ENCODE assay signal across 23 cellular contexts in genomic region chr12:12859690-12860089, GRCh38. TPM values are rescaled to one million over a fixed set of nuclear protein-coding genes. Genes with fewer than 3 reads are reported as not detected.
DNase-seq lines count a peak whose midpoint lies in the region; ATAC-seq, FAIRE-seq and TF ChIP-seq lines count a peak whose summit lies in the region.
"Had no signal": no experiment of that assay in that cellular context is flagged by ENCODE, and none has a peak within 500 bp of the region (broad histone marks: within the 10 kb centered on the region; RNA-seq: fewer than 3 reads in every experiment).

No MANE protein-coding gene starts in this region.

- in situ Hi-C loops in brain microvascular endothelial cell (cut with HindIII; ENCODE audit: low pct_ligation_motif_present, low sequenced_read_pairs): no loop called here

- no peaks in the 10 kb centered on the region for H3K27me3 Mint-ChIP-seq in activated CD4-positive, alpha-beta memory T cell treated with anti-CD3 and anti-CD28 coated beads for 36 hours
- no peaks in the 10 kb centered on the region for H3K27me3 Mint-ChIP-seq in activated CD8-positive, alpha-beta memory T cell treated with anti-CD3 and anti-CD28 coated beads, Interleukin-2, amount 10 ng/mL, durations not matched to agents 7 days and 5 days
- H3K27me3 Mint-ChIP-seq: activated CD4-positive, alpha-beta T cell treated with anti-CD3 and anti-CD28 coated beads for 36 hours had no signal

- H3K36me3 ChIP-seq in HEK293 (ENCODE audit: control insufficient read depth in 2 of 2, insufficient read depth in 1 of 2, low read length in 2 of 2): no peaks in the 10 kb centered on the region; a peak in 1 of 3 replicates
- H3K36me3 ChIP-seq in brain microvascular endothelial cell (replicated peaks): no peaks in the 10 kb centered on the region
- H3K36me3 ChIP-seq: heart right ventricle, right lobe of liver, transverse colon had no signal

- CTCF ChIA-PET in A549 (lab: Yijun Ruan, JAX) (interaction anchor here (0.6 to 1.8 kb wide), 4 partner anchors 23 to 524 kb away, joined by 3 to 5 read pairs (median 3); partner anchors contain the start of gene GPRC5A), HEK293 (lab: Yijun Ruan, JAX) (no interaction called here)
- CTCF ChIA-PET in activated CD4-positive, alpha-beta memory T cell treated with anti-CD3 and anti-CD28 coated beads for 36 hours (lab: Charles Lee): no interaction called here
- CTCF ChIA-PET in activated CD8-positive, alpha-beta memory T cell treated with anti-CD3 and anti-CD28 coated beads, Interleukin-2, amount 10 ng/mL, durations not matched to agents 7 days and 5 days (lab: Charles Lee): interaction anchor here (1.0 kb wide), 1 partner anchor 23 kb away, joined by 4 read pairs; no protein-coding TSS in a partner anchor

- H3K9me3 Mint-ChIP-seq in activated CD4-positive, alpha-beta memory T cell treated with anti-CD3 and anti-CD28 coated beads for 36 hours: no peaks in the 10 kb centered on the region
- H3K9me3 Mint-ChIP-seq in activated CD8-positive, alpha-beta memory T cell treated with anti-CD3 and anti-CD28 coated beads, Interleukin-2, amount 10 ng/mL, durations not matched to agents 7 days and 5 days (ENCODE audit: low read depth): no peaks in the 10 kb centered on the region
- H3K9me3 Mint-ChIP-seq: CD8-positive, alpha-beta T cell had no signal

- H3K9me3 ChIP-seq in A549 (no peaks in the 10 kb centered on the region), HEK293 (ENCODE audit: control insufficient read depth, insufficient read depth, low read depth, low read length) (no peaks in the 10 kb centered on the region)
- H3K9me3 ChIP-seq: heart right ventricle, right lobe of liver, transverse colon had no signal

- WGBS in A549 (ENCODE audit: missing lambda C conversion rate): 0% methylated on average over 1 of the region's 1 CpG

- no peak overlapping the region for H3K27ac Mint-ChIP-seq in activated CD4-positive, alpha-beta memory T cell treated with anti-CD3 and anti-CD28 coated beads for 36 hours
- H3K27ac Mint-ChIP-seq in activated CD8-positive, alpha-beta memory T cell treated with anti-CD3 and anti-CD28 coated beads, Interleukin-2, amount 10 ng/mL, durations not matched to agents 7 days and 5 days: no peak overlapping the region
- H3K27ac Mint-ChIP-seq: activated CD4-positive, alpha-beta T cell treated with anti-CD3 and anti-CD28 coated beads for 36 hours; CD8-positive, alpha-beta T cell had no signal

- no peak overlapping the region for H3K4me3 ChIP-seq in A549
- no peak overlapping the region for H3K4me3 ChIP-seq in HEK293 (ENCODE audit: low read depth, low read length)
- H3K4me3 ChIP-seq in brain microvascular endothelial cell (ENCODE audit: low read depth, low read length): no peak overlapping the region
- H3K4me3 ChIP-seq: heart right ventricle, PC-9, right lobe of liver, transverse colon had no signal

- no peak for TF ChIP-seq RAD21 in A549 (conservative IDR thresholded peaks at IDR 0.05 in 1 of 2, IDR thresholded peaks at IDR 0.05 in 1 of 2)

- peak in 1 of 2 experiments; percentile 47 for DNase-seq in A549 (ENCODE audit: low read depth in 1 of 2, low spot score in 1 of 2)
- peak; percentile 49 for DNase-seq in NCI-H345 treated with DMSO at 0.1 percent for 48 hours (lab: John Stamatoyannopoulos, UW; ENCODE audit: unreplicated experiment)
- peak; percentile 32 for DNase-seq in brain microvascular endothelial cell
- no peak for DNase-seq in activated CD4-positive, alpha-beta memory T cell treated with anti-CD3 and anti-CD28 coated beads for 36 hours
- no peak for DNase-seq in superior temporal gyrus (ENCODE audit: extremely low spot score)
- DNase-seq in GM19238 (ENCODE audit: insufficient read length, low spot score): no peak
- no peak for DNase-seq in activated CD8-positive, alpha-beta memory T cell treated with anti-CD3 and anti-CD28 coated beads, Interleukin-2, amount 10 ng/mL, durations not matched to agents 7 days and 5 days
- DNase-seq: activated CD4-positive, alpha-beta T cell treated with anti-CD3 and anti-CD28 coated beads for 36 hours; activated effector memory CD4-positive, alpha-beta T cell treated with Interleukin-2 at 50 U/mL for 16 hours; amniotic stem cell; CD8-positive, alpha-beta T cell; cerebellar nuclear complex; effector memory CD4-positive, alpha-beta T cell; GDM1; heart right ventricle; Karpas-422; NCI-H146; NCI-H510A; PC-9; right lobe of liver; stimulated activated naive CD8-positive, alpha-beta T cell treated with anti-CD3 and anti-CD28 coated beads, Interleukin-15, Interleukin-2, amounts not matched to agents 100 U/mL and 50 U/mL, for 24 hours; transverse colon had no signal

- H3K27ac ChIP-seq in A549 (peak overlapping the region; percentile 41 to 67; a peak in 4 of 6 replicates), HEK293 (ENCODE audit: extremely low read depth, low read depth, low read length) (no peak overlapping the region), brain microvascular endothelial cell (no peak overlapping the region)
- H3K27ac ChIP-seq: heart right ventricle, PC-9, right lobe of liver, transverse colon had no signal

- peak overlapping the region; percentile 24 for H3K4me2 ChIP-seq in A549
- H3K4me2 ChIP-seq: PC-9 had no signal

- no peak for FAIRE-seq in A549 (lab: Jason Lieb, UNC)

- TF ChIP-seq EP300 in A549 (IDR thresholded peaks at IDR 0.05): peak in 1 of 2 experiments; percentile 14; a peak in 1 of 5 replicates

- no peaks in the 10 kb centered on the region for H3K4me1 Mint-ChIP-seq in activated CD4-positive, alpha-beta memory T cell treated with anti-CD3 and anti-CD28 coated beads for 36 hours (ENCODE audit: low read depth)
- no peaks in the 10 kb centered on the region for H3K4me1 Mint-ChIP-seq in activated CD8-positive, alpha-beta memory T cell treated with anti-CD3 and anti-CD28 coated beads, Interleukin-2, amount 10 ng/mL, durations not matched to agents 7 days and 5 days
- H3K4me1 Mint-ChIP-seq: activated CD4-positive, alpha-beta T cell treated with anti-CD3 and anti-CD28 coated beads for 36 hours had no signal

- intact Hi-C loops in activated CD4-positive, alpha-beta memory T cell treated with anti-CD3 and anti-CD28 coated beads for 36 hours (cut with micrococcal nuclease): no loop called here

- H3K4me3 Mint-ChIP-seq in activated CD4-positive, alpha-beta memory T cell treated with anti-CD3 and anti-CD28 coated beads for 36 hours: no peak overlapping the region
- no peak overlapping the region for H3K4me3 Mint-ChIP-seq in activated CD8-positive, alpha-beta memory T cell treated with anti-CD3 and anti-CD28 coated beads, Interleukin-2, amount 10 ng/mL, durations not matched to agents 7 days and 5 days
- H3K4me3 Mint-ChIP-seq: activated CD4-positive, alpha-beta T cell treated with anti-CD3 and anti-CD28 coated beads for 36 hours; CD8-positive, alpha-beta T cell had no signal

- peak in 1 of 2 experiments; percentile 77; a peak in 3 of 6 replicates for ATAC-seq in A549
- ATAC-seq in activated CD8-positive, alpha-beta memory T cell treated with anti-CD3 and anti-CD28 coated beads, Interleukin-2, amount 10 ng/mL, durations not matched to agents 7 days and 5 days: no peak
- ATAC-seq: activated CD4-positive, alpha-beta T cell treated with anti-CD3 and anti-CD28 coated beads for 36 hours; CD8-positive, alpha-beta T cell; heart right ventricle; right lobe of liver; stimulated activated naive CD8-positive, alpha-beta T cell treated with anti-CD3 and anti-CD28 coated beads, Interleukin-15, Interleukin-2, amounts not matched to agents 100 U/mL and 50 U/mL, for 24 hours had no signal

- no peaks in the 10 kb centered on the region for H3K27me3 ChIP-seq in brain microvascular endothelial cell (replicated peaks)
- H3K27me3 ChIP-seq: heart right ventricle, right lobe of liver, transverse colon had no signal

- POLR2A ChIA-PET in A549 (lab: Yijun Ruan, JAX) (no interaction called here), HEK293 (lab: Yijun Ruan, JAX) (no interaction called here)
- POLR2A ChIA-PET in activated CD4-positive, alpha-beta memory T cell treated with anti-CD3 and anti-CD28 coated beads for 36 hours (lab: Charles Lee): no interaction called here

- H3K4me1 ChIP-seq in A549 (peaks cover 13% of the 10 kb centered on the region), HEK293 (ENCODE audit: control insufficient read depth, insufficient read depth, low read length) (peaks cover 4% of the 10 kb centered on the region; the same call in 1 of the 2 replicates)
- H3K4me1 ChIP-seq: heart right ventricle, right lobe of liver, transverse colon had no signal

- TF ChIP-seq POLR2A in A549 (IDR thresholded peaks at IDR 0.05; ENCODE audit: low read length): no peak

- TF ChIP-seq CTCF in A549 (IDR thresholded peaks at IDR 0.05) (no peak), HEK293 (tag by site-specific recombination; IDR thresholded peaks at IDR 0.05) (no peak), brain microvascular endothelial cell (IDR thresholded peaks at IDR 0.05; ENCODE audit: low read depth, low read length, missing control alignments) (no peak)

- H3K36me3 Mint-ChIP-seq in activated CD4-positive, alpha-beta memory T cell treated with anti-CD3 and anti-CD28 coated beads for 36 hours: peaks cover 5% of the 10 kb centered on the region
- H3K36me3 Mint-ChIP-seq in activated CD8-positive, alpha-beta memory T cell treated with anti-CD3 and anti-CD28 coated beads, Interleukin-2, amount 10 ng/mL, durations not matched to agents 7 days and 5 days: peaks cover 14% of the 10 kb centered on the region

TF ChIP-seq in HEK293, 187 proteins besides CTCF, POLR2A, EP300 and RAD21 (continues in another document):
- TF ChIP-seq OSR2 (tag by site-specific recombination; IDR thresholded peaks at IDR 0.05) (0 out of 2 replicates have a peak, but pooled peaks have one; percentile 39), ZNF366 (tag by site-specific recombination; conservative IDR thresholded peaks at IDR 0.05) (peak; percentile 68)

RNA-seq across cellular contexts. Expression of gene GPRC5A, which starts 31.7 kb away (rescaled TPM):
- polyA plus RNA-seq in A549 (2011; rRNA removed) (296 and 321 TPM in 2 replicates), A549 (2017; fragmentation: RNase III; extraction: RNeasy Plus Mini Kit Qiagen cat#74134 plus additional on column Dnase treatment) (173 to 207 TPM (median 197 TPM) in 3 replicates)
- 275 and 331 TPM in 2 replicates for polyA plus RNA-seq in A549 (2012; cell fraction: cytosol; rRNA removed)
- polyA plus RNA-seq in A549 (2012; cell fraction: nucleus; rRNA removed): 582 and 654 TPM in 2 replicates
- polyA minus RNA-seq in A549 (2011; rRNA and poly(A)+ RNA removed): 913 and 975 TPM in 2 replicates
- under 1 TPM; 0.07 to 0.10 TPM for total RNA-seq in activated CD4-positive, alpha-beta memory T cell treated with anti-CD3 and anti-CD28 coated beads for 36 hours
- not detected for total RNA-seq in activated CD8-positive, alpha-beta memory T cell treated with anti-CD3 and anti-CD28 coated beads, Interleukin-2, amount 10 ng/mL, durations not matched to agents 7 days and 5 days
- total RNA-seq: CD8-positive, alpha-beta T cell had no signal

RNA-seq across cellular contexts. Expression of gene DDX47, which starts 46.5 kb away (rescaled TPM):
- polyA plus RNA-seq in A549 (2011; rRNA removed) (118 and 144 TPM in 2 replicates), A549 (2017; fragmentation: RNase III; extraction: RNeasy Plus Mini Kit Qiagen cat#74134 plus additional on column Dnase treatment) (81.6 to 87.3 TPM (median 83.8 TPM) in 3 replicates)
- 56.1 and 57.2 TPM in 2 replicates for polyA plus RNA-seq in A549 (2012; cell fraction: cytosol; rRNA removed)
- polyA plus RNA-seq in A549 (2012; cell fraction: nucleus; rRNA removed): 63.1 and 116 TPM in 2 replicates
- polyA minus RNA-seq in A549 (2011; rRNA and poly(A)+ RNA removed): 68.9 and 74.6 TPM in 2 replicates
- 10 to 100 TPM; 75.2 to 75.3 TPM for total RNA-seq in activated CD4-positive, alpha-beta memory T cell treated with anti-CD3 and anti-CD28 coated beads for 36 hours
- total RNA-seq in activated CD8-positive, alpha-beta memory T cell treated with anti-CD3 and anti-CD28 coated beads, Interleukin-2, amount 10 ng/mL, durations not matched to agents 7 days and 5 days: 10 to 100 TPM; 56.0 to 68.0 TPM

Comparison
In these comparisons a context has a peak if more than half of its experiments do, and no peak if none do; other contexts are left out.
1. DNase-seq: peak in NCI-H345 treated with DMSO at 0.1 percent for 48 hours (single experiment) and brain microvascular endothelial cell (single experiment); none in activated CD4-positive, alpha-beta memory T cell treated with anti-CD3 and anti-CD28 coated beads for 36 hours (single experiment), superior temporal gyrus (single experiment), GM19238 (single experiment) and activated CD8-positive, alpha-beta memory T cell treated with anti-CD3 and anti-CD28 coated beads, Interleukin-2, amount 10 ng/mL, durations not matched to agents 7 days and 5 days (single experiment).
2. H3K27ac ChIP-seq: peak in A549 (2 of 2); none in HEK293 (single experiment) and brain microvascular endothelial cell (single experiment).
3. CTCF ChIA-PET loops: an anchor here in A549 (0.6 to 1.8 kb wide) and activated CD8-positive, alpha-beta memory T cell treated with anti-CD3 and anti-CD28 coated beads, Interleukin-2, amount 10 ng/mL, durations not matched to agents 7 days and 5 days (1.0 kb wide); none called in HEK293 and activated CD4-positive, alpha-beta memory T cell treated with anti-CD3 and anti-CD28 coated beads for 36 hours.